ENCODE assay signal across 1 cellular context in the genomic region with DNA sequence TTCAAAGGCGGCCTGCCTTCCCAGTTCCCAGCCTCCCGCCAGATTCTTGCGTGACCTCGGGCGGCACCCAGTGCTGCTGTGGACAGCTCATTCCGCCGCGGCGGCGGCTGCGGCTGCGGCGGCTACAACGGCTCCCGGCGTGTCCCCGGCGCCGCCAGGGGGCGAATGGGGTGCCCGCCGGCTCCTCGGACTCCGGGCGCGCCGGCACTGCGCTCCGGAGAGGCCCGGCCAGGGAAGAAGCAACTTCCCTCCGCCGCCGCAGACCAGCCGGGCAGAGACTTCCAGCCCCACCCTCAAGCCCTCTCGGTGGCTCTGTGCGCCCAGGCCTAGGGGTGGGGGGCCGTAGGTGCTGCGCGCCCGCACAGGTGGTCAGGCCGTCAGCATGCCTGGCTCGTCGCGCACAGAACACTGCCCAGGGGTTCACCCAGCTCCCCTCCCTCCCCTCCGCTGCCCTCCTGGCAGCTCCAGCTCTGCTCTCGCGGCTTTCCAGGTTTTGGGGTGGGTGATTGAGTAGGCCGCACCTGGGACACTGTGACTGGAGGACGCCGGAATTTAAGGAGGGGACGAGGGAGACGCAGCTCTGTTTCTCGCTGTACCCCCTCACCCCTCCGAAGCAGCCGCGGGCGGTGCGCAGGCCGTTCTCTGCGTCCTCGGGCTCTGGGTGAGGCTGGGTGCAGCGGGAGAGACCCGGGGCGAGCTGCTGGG.
A peak's percentile ranks its signal among the peaks of the same experiment; 100 is the strongest.
TF ChIP-seq lines count a peak whose summit lies in the region.

No MANE protein-coding gene starts in this region.

TF ChIP-seq in neural cell, 6 proteins besides CTCF, POLR2A, EP300 and RAD21:
- peak; percentile 48 for TF ChIP-seq SMC3 (conservative IDR thresholded peaks at IDR 0.05; ENCODE audit: poor library complexity)
- TF ChIP-seq EZH2 (IDR thresholded peaks at IDR 0.05; ENCODE audit: borderline replicate concordance, insufficient read depth, low read length, poor library complexity, severe bottlenecking) = no peak
- no peak for TF ChIP-seq TAF1 (IDR thresholded peaks at IDR 0.05; ENCODE audit: low read depth)
TF ChIP-seq in neural cell: peak in this region for 1.
